16 cellular contexts compared by ENCODE assay signal in the genomic region with DNA sequence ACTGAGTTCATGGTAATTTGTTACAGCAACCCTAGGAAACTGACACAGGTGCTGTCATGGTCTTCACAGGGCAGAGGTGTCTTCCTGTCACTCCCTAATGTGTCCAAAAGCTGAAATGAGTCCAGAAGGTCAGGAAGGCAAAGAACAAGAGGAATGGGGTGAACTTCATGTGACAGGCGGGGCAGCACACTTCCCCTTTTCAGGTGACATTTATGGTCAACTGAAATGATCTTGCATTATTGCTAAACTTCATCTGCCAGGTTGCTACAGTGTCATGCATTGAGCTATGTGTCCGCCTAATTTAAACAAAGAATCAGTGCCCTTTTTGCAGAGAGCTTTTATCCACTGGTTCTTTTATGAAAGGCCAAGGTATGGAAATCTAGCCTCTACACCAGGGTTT. TPM values are rescaled to one million over a fixed set of nuclear protein-coding genes. Genes with fewer than 3 reads are reported as not detected.
"Had no signal": no experiment of that assay in that cellular context is flagged by ENCODE, and none has a peak within 500 bp of the region (broad histone marks: within the 10 kb centered on the region; RNA-seq: fewer than 3 reads in every experiment).

No MANE protein-coding gene starts in this region.

- H3K79me2 ChIP-seq: parathyroid adenoma had no signal

- H3K4me1 ChIP-seq: parathyroid adenoma, stomach had no signal

- H3K4me1 Mint-ChIP-seq: naive thymus-derived CD4-positive, alpha-beta T cell; stimulated activated effector memory CD8-positive, alpha-beta T cell treated with anti-CD3 and anti-CD28 coated beads, Interleukin-12 subunit alpha, Interleukin-12 subunit beta, amount 100 ng/mL, for 72 hours had no signal

- H3K27ac ChIP-seq: parathyroid adenoma, stomach had no signal

- H3K4me3 ChIP-seq: stomach had no signal

- H3K9me3 Mint-ChIP-seq: stimulated activated effector memory CD8-positive, alpha-beta T cell treated with anti-CD3 and anti-CD28 coated beads, Interleukin-12 subunit alpha, Interleukin-12 subunit beta, amount 100 ng/mL, for 72 hours; type B pancreatic cell had no signal

- H3K4me3 Mint-ChIP-seq: activated naive CD8-positive, alpha-beta T cell; naive thymus-derived CD4-positive, alpha-beta T cell; stimulated activated effector memory CD8-positive, alpha-beta T cell treated with anti-CD3 and anti-CD28 coated beads, Interleukin-12 subunit alpha, Interleukin-12 subunit beta, amount 100 ng/mL, for 72 hours; type B pancreatic cell had no signal

- H3K9ac ChIP-seq: parathyroid adenoma had no signal

- H3K36me3 ChIP-seq: stomach had no signal

- H3K36me3 Mint-ChIP-seq: activated naive CD8-positive, alpha-beta T cell; naive thymus-derived CD4-positive, alpha-beta T cell; stimulated activated effector memory CD8-positive, alpha-beta T cell treated with anti-CD3 and anti-CD28 coated beads, Interleukin-12 subunit alpha, Interleukin-12 subunit beta, amount 100 ng/mL, for 72 hours; type B pancreatic cell had no signal

- DNase-seq: activated CD4-positive, alpha-beta T cell treated with anti-CD3 and anti-CD28 coated beads, Interleukin-2, amount 50 U/mL, for 48 hours; activated T-cell treated with anti-CD3 and anti-CD28 coated beads for 4 hours; cerebellar nuclear complex; effector CD8-positive, alpha-beta T cell; mesendoderm; naive thymus-derived CD4-positive, alpha-beta T cell; stimulated activated CD4-positive, alpha-beta T cell treated with anti-CD3 and anti-CD28 coated beads, Interleukin-4, amount 100 ng/mL, for 24 hours; stomach had no signal

- ATAC-seq: naive thymus-derived CD4-positive, alpha-beta T cell; sciatic nerve; stimulated activated effector memory CD8-positive, alpha-beta T cell treated with anti-CD3 and anti-CD28 coated beads, Interleukin-12 subunit alpha, Interleukin-12 subunit beta, amount 100 ng/mL, for 72 hours had no signal

- H3K27me3 ChIP-seq: stomach had no signal

- H2AFZ ChIP-seq: parathyroid adenoma had no signal

- H3K27ac Mint-ChIP-seq: activated naive CD8-positive, alpha-beta T cell; naive thymus-derived CD4-positive, alpha-beta T cell; stimulated activated effector memory CD8-positive, alpha-beta T cell treated with anti-CD3 and anti-CD28 coated beads, Interleukin-12 subunit alpha, Interleukin-12 subunit beta, amount 100 ng/mL, for 72 hours; type B pancreatic cell had no signal

- FAIRE-seq: bronchial epithelial cell, endothelial cell of umbilical vein, TTC549 had no signal

RNA-seq across cellular contexts. Expression of a gene that starts 15.9 kb away (rescaled TPM):
- polyA plus RNA-seq: naive thymus-derived CD4-positive, alpha-beta T cell had no signal
